8 cellular contexts compared by ENCODE assay signal in the genomic region with DNA sequence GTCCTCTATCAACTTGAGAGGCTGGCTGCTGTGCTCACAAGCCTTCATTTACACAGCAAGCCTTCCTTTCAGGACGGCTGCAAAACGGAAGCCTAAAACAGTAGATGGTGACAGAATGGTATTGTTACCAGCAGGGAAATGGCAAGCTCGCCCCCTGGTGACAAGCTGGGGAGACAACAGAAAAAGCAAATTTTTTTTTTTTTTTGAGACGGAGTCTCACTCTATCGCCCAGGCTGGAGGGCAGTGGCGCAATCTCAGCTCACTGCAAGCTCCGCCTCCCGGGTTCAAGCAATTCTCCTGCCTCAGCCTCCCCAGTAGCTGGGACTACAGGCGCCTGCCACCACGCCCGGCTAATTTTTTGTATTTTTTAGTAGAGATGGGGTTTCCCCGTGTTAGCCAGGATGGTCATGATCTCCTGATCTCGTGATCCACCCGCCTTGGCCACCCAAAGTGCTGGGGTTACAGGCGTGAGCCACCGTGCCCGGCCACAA. TPM values are rescaled to one million over a fixed set of nuclear protein-coding genes. Genes with fewer than 3 reads are reported as not detected.
DNase-seq lines count a peak whose midpoint lies in the region; ATAC-seq and TF ChIP-seq lines count a peak whose summit lies in the region.
"Not testable (repeated sequence)": the region's sequence is repeated elsewhere in the genome, so short reads cannot be mapped to it uniquely, and the experiment has no call there.

No MANE protein-coding gene starts in this region.

- not testable (repeated sequence) for H3K4me2 ChIP-seq in PC-9

- CTCF ChIA-PET in PC-9 (lab: Charles Lee): interaction anchor here (0.5 to 0.7 kb wide), 6 partner anchors 133 to 698 kb away, joined by 3 to 8 read pairs (median 4); partner anchors contain the start of gene TUT4

- intact Hi-C loops in PC-9 (cut with micrococcal nuclease; ENCODE audit: unreplicated experiment): loop anchor here (1.0 to 10.0 kb wide), 5 partner anchors 134 to 792 kb away; partner anchors contain the start of gene TUT4

- BruUV-seq in PC-9 (replicated peaks; lab: Mats Ljungman, UMichigan): not testable (repeated sequence)

- H4K20me1 ChIP-seq in PC-9 (ENCODE audit: insufficient read depth): peaks cover 16% of the 10 kb centered on the region

- not testable (repeated sequence) for H3K27me3 ChIP-seq in PC-9 (ENCODE audit: insufficient read depth, low read depth); lung (ENCODE audit: control insufficient read depth, insufficient read depth)

- not testable (repeated sequence) for H3K27ac ChIP-seq in PC-9; lung (ENCODE audit: low read depth in 1 of 2, low read length in 1 of 2)

- H3K9me3 ChIP-seq in PC-9 (ENCODE audit: insufficient read depth, low read depth); lung (ENCODE audit: control insufficient read depth in 2 of 2, insufficient read depth in 1 of 2, low read length in 1 of 2): not testable (repeated sequence)

- DNase-seq in CD1c-positive myeloid dendritic cell (ENCODE audit: extremely low spot score): peak; percentile 77
- peak; percentile 54 for DNase-seq in LHCN-M2 (ENCODE audit: low read depth)
- DNase-seq in PC-9: peak in 1 of 2 experiments; percentile 67
- DNase-seq in activated CD8-positive, alpha-beta memory T cell treated with anti-CD3 and anti-CD28 coated beads, Interleukin-2, amount 50 U/mL, for 1 hour (ENCODE audit: extremely low read depth): peak; percentile 64
- peak; percentile 69 for DNase-seq in effector CD4-positive, alpha-beta T cell
- peak; percentile 70 for DNase-seq in lung (ENCODE audit: low spot score)
- peak; percentile 66 for DNase-seq in stimulated activated CD8-positive, alpha-beta memory T cell treated with anti-CD3 and anti-CD28 coated beads, Interleukin-12 subunit alpha, Interleukin-12 subunit beta, amount 100 ng/mL, for 1 hour (ENCODE audit: low read depth)

- POLR2A ChIA-PET in PC-9 (lab: Charles Lee; ENCODE audit: unreplicated experiment): not testable (repeated sequence)

- ATAC-seq in GM21529 (IDR thresholded peaks at IDR 0.05; ENCODE audit: unreplicated experiment) (peak; percentile 79), lung (ENCODE audit: insufficient read depth, low FRiP score) (peak; percentile 62)

- not testable (repeated sequence) for H3K4me1 ChIP-seq in PC-9 (replicated peaks; ENCODE audit: insufficient read depth); lung (ENCODE audit: control insufficient read depth in 2 of 2, insufficient read depth in 2 of 2, low read length in 2 of 2)

- peak; percentile 90 for TF ChIP-seq CTCF in PC-9 (conservative IDR thresholded peaks at IDR 0.05)
- TF ChIP-seq CTCF in lung (IDR thresholded peaks at IDR 0.05; ENCODE audit: control extremely low read depth, extremely low read depth): peak; percentile 88

- H2AFZ ChIP-seq in PC-9: not testable (repeated sequence)

- 51 to 58% methylated on average over 17 of the region's 17 CpGs for WGBS in lung, 2 donors

- not testable (repeated sequence) for H3K4me3 ChIP-seq in PC-9, lung

- H3K36me3 ChIP-seq in PC-9 (ENCODE audit: low read depth) (peaks cover 20% of the 10 kb centered on the region), lung (ENCODE audit: control insufficient read depth in 2 of 2, insufficient read depth in 2 of 2, low read length in 2 of 2) (peaks cover 11 to 36% of the 10 kb centered on the region in 2 donors)

- H3K79me2 ChIP-seq in PC-9 (ENCODE audit: low read depth): not testable (repeated sequence)

- H3K9me2 ChIP-seq in PC-9 (ENCODE audit: insufficient read depth): not testable (repeated sequence)

- peaks cover 28% of the 10 kb centered on the region; the same call in 1 of the 2 replicates for H3F3A ChIP-seq in PC-9 (ENCODE audit: insufficient read depth, low read depth)

RNA-seq across cellular contexts. Expression of gene COA7, which starts 11.8 kb away (rescaled TPM):
- 13.2 and 15.8 TPM in 2 replicates for total RNA-seq in LHCN-M2 (2014; rRNA removed)
- polyA plus RNA-seq in LHCN-M2 (2012): 15.4 TPM
- total RNA-seq in PC-9 (2021): 19.8 and 20.7 TPM in 2 replicates
- total RNA-seq in lung: 10 to 100 TPM in 1 of 2 donors, 1 to 10 TPM in 1; 4.8 to 20.4 TPM
- 10 to 100 TPM in 1 of 2 donors, 1 to 10 TPM in 1; 4.9 to 12.1 TPM for polyA plus RNA-seq in lung

RNA-seq across cellular contexts. Expression of gene ZYG11B, which starts 39.9 kb away (rescaled TPM):
- total RNA-seq in LHCN-M2 (2014; rRNA removed): 33.1 and 36.6 TPM in 2 replicates
- polyA plus RNA-seq in LHCN-M2 (2012): 6.2 TPM
- total RNA-seq in PC-9 (2021): 18.6 and 21.4 TPM in 2 replicates
- 10 to 100 TPM; 26.8 to 39.0 TPM for total RNA-seq in lung
- polyA plus RNA-seq in lung: 1 to 10 TPM; 5.7 to 6.9 TPM

RNA-seq across cellular contexts. Expression of gene SHISAL2A, which starts 53.3 kb away (rescaled TPM):
- not detected in 2 replicates for total RNA-seq in LHCN-M2 (2014; rRNA removed)
- not detected for polyA plus RNA-seq in LHCN-M2 (2012)
- not detected in 2 replicates for total RNA-seq in PC-9 (2021)
- total RNA-seq in lung: 1 to 10 TPM; 1.7 to 2.2 TPM
- 1 to 10 TPM in 1 of 2 donors, under 1 TPM in 1; 0.79 to 2.6 TPM for polyA plus RNA-seq in lung
